In genomic region chr3:75188937-75189336, GRCh38 we compare ENCODE assay signal across 9 cellular contexts.
"Had no signal": no experiment of that assay in that cellular context is flagged by ENCODE, and none has a peak within 500 bp of the region (broad histone marks: within the 10 kb centered on the region; RNA-seq: fewer than 3 reads in every experiment).

No MANE protein-coding gene starts in this region.

- H2AFZ ChIP-seq: GM23248 had no signal

- H3K27ac Mint-ChIP-seq: HFFc6, IgD-negative memory B cell had no signal

- ATAC-seq: HCT116, HepG2 had no signal

- DNase-seq: GM23248, H7, HFFc6, KBM-7 had no signal

- H3K4me3 ChIP-seq: GM23248, HAP-1 had no signal

- H3K27ac ChIP-seq: GM23248, HL-60 had no signal

- FAIRE-seq: HepG2 had no signal

- H3K9me3 ChIP-seq: HAP-1 had no signal

- H3K9ac ChIP-seq: GM23248 had no signal

- H3K4me1 Mint-ChIP-seq: IgD-negative memory B cell had no signal

- H3K36me3 Mint-ChIP-seq: IgD-negative memory B cell had no signal

- H3K4me3 Mint-ChIP-seq: HFFc6, IgD-negative memory B cell had no signal

- H3K27me3 Mint-ChIP-seq: IgD-negative memory B cell had no signal

- H3K9me3 Mint-ChIP-seq: HFFc6 had no signal

- H3K36me3 ChIP-seq: HAP-1 had no signal
